Comparison of ENCODE assay signal across 8 cellular contexts in the genomic region with DNA sequence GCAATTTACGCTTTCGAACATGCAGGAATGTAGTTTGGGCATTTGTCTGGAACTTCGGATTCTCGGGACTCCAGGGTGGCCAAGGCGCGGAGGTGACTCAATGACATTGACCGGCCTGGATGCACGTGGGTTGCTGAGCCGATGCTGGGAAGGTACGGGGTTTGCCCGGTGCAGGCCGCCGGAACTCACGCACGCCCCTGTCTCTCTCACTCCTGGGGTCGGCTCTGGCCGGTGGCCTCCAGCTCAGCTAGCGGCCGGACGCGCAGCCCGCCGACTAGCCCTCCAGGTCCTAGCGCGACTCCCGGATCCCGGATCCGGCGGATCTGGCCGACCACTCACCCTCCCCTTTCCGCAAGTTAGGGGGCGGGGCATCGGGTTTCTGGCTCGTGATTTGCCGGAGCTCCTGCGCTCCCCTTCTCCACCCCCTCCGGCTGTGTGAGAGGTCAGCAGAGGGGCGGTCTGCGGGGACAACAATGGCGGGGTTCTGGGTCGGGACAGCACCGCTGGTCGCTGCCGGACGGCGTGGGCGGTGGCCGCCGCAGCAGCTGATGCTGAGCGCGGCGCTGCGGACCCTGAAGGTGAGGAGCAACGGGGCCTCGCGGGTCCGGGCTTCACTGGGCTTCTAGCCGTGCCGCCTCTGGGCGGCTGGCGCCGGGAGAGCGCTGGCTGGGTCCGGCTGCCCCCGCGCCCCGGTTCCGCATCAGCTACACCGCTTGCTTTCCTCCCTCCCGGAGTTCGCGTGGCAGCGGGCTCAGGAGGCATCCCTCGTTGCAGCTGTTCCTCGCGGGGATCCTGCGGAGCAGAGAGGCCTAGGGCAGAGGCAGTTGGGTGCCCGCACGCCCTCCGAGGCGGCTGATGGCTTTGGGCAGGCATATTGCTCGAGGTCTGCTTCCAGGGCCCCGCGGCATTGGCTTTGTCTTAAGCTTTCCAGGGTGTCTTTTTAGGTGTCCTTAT.
DNase-seq lines count a peak whose midpoint lies in the region; ATAC-seq and TF ChIP-seq lines count a peak whose summit lies in the region.

A gene with protein sequence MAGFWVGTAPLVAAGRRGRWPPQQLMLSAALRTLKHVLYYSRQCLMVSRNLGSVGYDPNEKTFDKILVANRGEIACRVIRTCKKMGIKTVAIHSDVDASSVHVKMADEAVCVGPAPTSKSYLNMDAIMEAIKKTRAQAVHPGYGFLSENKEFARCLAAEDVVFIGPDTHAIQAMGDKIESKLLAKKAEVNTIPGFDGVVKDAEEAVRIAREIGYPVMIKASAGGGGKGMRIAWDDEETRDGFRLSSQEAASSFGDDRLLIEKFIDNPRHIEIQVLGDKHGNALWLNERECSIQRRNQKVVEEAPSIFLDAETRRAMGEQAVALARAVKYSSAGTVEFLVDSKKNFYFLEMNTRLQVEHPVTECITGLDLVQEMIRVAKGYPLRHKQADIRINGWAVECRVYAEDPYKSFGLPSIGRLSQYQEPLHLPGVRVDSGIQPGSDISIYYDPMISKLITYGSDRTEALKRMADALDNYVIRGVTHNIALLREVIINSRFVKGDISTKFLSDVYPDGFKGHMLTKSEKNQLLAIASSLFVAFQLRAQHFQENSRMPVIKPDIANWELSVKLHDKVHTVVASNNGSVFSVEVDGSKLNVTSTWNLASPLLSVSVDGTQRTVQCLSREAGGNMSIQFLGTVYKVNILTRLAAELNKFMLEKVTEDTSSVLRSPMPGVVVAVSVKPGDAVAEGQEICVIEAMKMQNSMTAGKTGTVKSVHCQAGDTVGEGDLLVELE (plus strand): TSS at position 446 of the 954 bp plus-strand sequence. CDS start 28 bp downstream, at position 474.

- DNase-seq in AG10803 (ENCODE audit: low read depth), result peak; percentile 90
- DNase-seq in NCI-H510A treated with DMSO at 0.1 percent for 48 hours (lab: John Stamatoyannopoulos, UW), result peak; percentile 86
- DNase-seq in activated CD4-positive, alpha-beta T cell treated with anti-CD3 and anti-CD28 coated beads for 48 hours, result peak; percentile 87
- peak; percentile 97 for DNase-seq in coronary artery (ENCODE audit: low spot score)
- DNase-seq in kidney tubule cell (ENCODE audit: low spot score), result peak; percentile 95
- peak; percentile 12 to 73 for DNase-seq in stimulated activated CD4-positive, alpha-beta T cell treated with anti-CD3 and anti-CD28 coated beads, Interleukin-1b, Interleukin-23, amount 100 ng/mL, for 1 hour (ENCODE audit: low read depth in 2 of 2)

- peak within 1 kb of the TSS; percentile 58 to 87 for H3K27ac ChIP-seq in coronary artery

- no peak for TF ChIP-seq CTCF in AG10803 (conservative IDR thresholded peaks at IDR 0.05; ENCODE audit: low read length)
- TF ChIP-seq CTCF in coronary artery (IDR thresholded peaks at IDR 0.05), result no peak

- H3K4me3 ChIP-seq in AG10803 (ENCODE audit: low read length) (peak within 1 kb of the TSS; percentile 89), coronary artery (peak within 1 kb of the TSS; percentile 99)

- ATAC-seq in GM19023 (IDR thresholded peaks at IDR 0.05; ENCODE audit: unreplicated experiment) (peak; percentile 98), HG03196 (IDR thresholded peaks at IDR 0.05; ENCODE audit: unreplicated experiment) (peak; percentile 97)

Comparison
In these comparisons a context has a peak if more than half of its experiments do, and no peak if none do; other contexts are left out.
1. Peak in every context shown above with its lines: DNase-seq, ATAC-seq, H3K4me3 ChIP-seq and H3K27ac ChIP-seq.
2. DNase-seq: peak in every context shown above with its lines; median percentile 97 in coronary artery; 95 in kidney tubule cell; 90 in AG10803; 87 in activated CD4-positive, alpha-beta T cell treated with anti-CD3 and anti-CD28 coated beads for 48 hours; 86 in NCI-H510A treated with DMSO at 0.1 percent for 48 hours; 42 in stimulated activated CD4-positive, alpha-beta T cell treated with anti-CD3 and anti-CD28 coated beads, Interleukin-1b, Interleukin-23, amount 100 ng/mL, for 1 hour.